Comparison of ENCODE assay signal across 8 cellular contexts in genomic region chr2:75640621-75641121, GRCh38. TPM values are rescaled to one million over a fixed set of nuclear protein-coding genes. Genes with fewer than 3 reads are reported as not detected.
DNase-seq lines count a peak whose midpoint lies in the region; ATAC-seq and TF ChIP-seq lines count a peak whose summit lies in the region.

No MANE protein-coding gene starts in this region.

- WGBS in esophagus muscularis mucosa: 0% methylated on average over 3 of the region's 3 CpGs

- TF ChIP-seq CTCF in esophagus muscularis mucosa (IDR thresholded peaks at IDR 0.05) (peak in 2 of 3 experiments; percentile 88 to 93), nephron (IDR thresholded peaks at IDR 0.05; ENCODE audit: unreplicated experiment in 3 of 3) (peak; percentile 98 to 99 (median 99))

- POLR2A ChIA-PET in CD4-positive, alpha-beta memory T cell (lab: Charles Lee; ENCODE audit: partially characterized antibody): no interaction called here

- no peak overlapping the region for H3K27ac Mint-ChIP-seq in CD4-positive, alpha-beta memory T cell
- H3K27ac Mint-ChIP-seq in nephron: peak overlapping the region; percentile 17 to 91 (median 87)

- intact Hi-C loops in CD4-positive, alpha-beta memory T cell (cut with micrococcal nuclease): loop anchor here (1.0 kb wide), 1 partner anchor 37 kb away; no protein-coding TSS in a partner anchor
- intact Hi-C loops in esophagus muscularis mucosa (cut with DNase I): loop anchor here (5.0 kb wide), 1 partner anchor 37 kb away; no protein-coding TSS in a partner anchor

- no peaks in the 10 kb centered on the region for H3K27me3 ChIP-seq in CD4-positive, alpha-beta memory T cell (ENCODE audit: insufficient read depth, low read length)
- peaks cover 0 to 15% (median 2%) of the 10 kb centered on the region in 4 donors for H3K27me3 ChIP-seq in esophagus muscularis mucosa

- ATAC-seq in GM19035 (IDR thresholded peaks at IDR 0.05; ENCODE audit: unreplicated experiment) (peak; percentile 93), HG03139 (IDR thresholded peaks at IDR 0.05; ENCODE audit: unreplicated experiment) (peak; percentile 93)

- CTCF ChIA-PET in CD4-positive, alpha-beta memory T cell (lab: Charles Lee; ENCODE audit: partially characterized antibody): interaction anchor here (0.9 to 6.8 kb wide), 15 partner anchors 8 to 113 kb away, joined by 3 to 59 read pairs (median 6); no protein-coding TSS in a partner anchor

- no peaks in the 10 kb centered on the region for H3K36me3 ChIP-seq in CD4-positive, alpha-beta memory T cell (ENCODE audit: insufficient read depth, low read length)
- no peaks in the 10 kb centered on the region for H3K36me3 ChIP-seq in esophagus muscularis mucosa

- H3K27me3 Mint-ChIP-seq in CD4-positive, alpha-beta memory T cell: peaks cover 14 to 16% of the 10 kb centered on the region in 2 donors
- H3K27me3 Mint-ChIP-seq in nephron (ENCODE audit: low read depth): peaks cover 6% of the 10 kb centered on the region

- H3K36me3 Mint-ChIP-seq in CD4-positive, alpha-beta memory T cell: no peaks in the 10 kb centered on the region
- H3K36me3 Mint-ChIP-seq in nephron (ENCODE audit: low read depth): no peaks in the 10 kb centered on the region

- H3K4me1 Mint-ChIP-seq in CD4-positive, alpha-beta memory T cell: peaks cover 0 to 2% (median 0%) of the 10 kb centered on the region in 4 donors
- H3K4me1 Mint-ChIP-seq in nephron: peaks cover 9% of the 10 kb centered on the region

- H3K9me3 Mint-ChIP-seq in CD4-positive, alpha-beta memory T cell: peaks cover 0 to 4% (median 0%) of the 10 kb centered on the region in 8 donors
- H3K9me3 Mint-ChIP-seq in nephron: no peaks in the 10 kb centered on the region

- no peak overlapping the region for H3K27ac ChIP-seq in CD4-positive, alpha-beta memory T cell (ENCODE audit: low read depth, low read length)
- H3K27ac ChIP-seq in esophagus muscularis mucosa (replicated peaks in 1 of 4): peak overlapping the region in 2 of 4 donors; percentile 9 to 46

- no peaks in the 10 kb centered on the region for H3K4me1 ChIP-seq in CD4-positive, alpha-beta memory T cell (ENCODE audit: insufficient read depth, low read length)
- peaks cover 0 to 15% (median 5%) of the 10 kb centered on the region in 4 donors for H3K4me1 ChIP-seq in esophagus muscularis mucosa

- H3K4me3 ChIP-seq in CD4-positive, alpha-beta memory T cell (ENCODE audit: low read length in 2 of 2): no peak overlapping the region
- H3K4me3 ChIP-seq in esophagus muscularis mucosa: no peak overlapping the region

- no peaks in the 10 kb centered on the region for H3K9me3 ChIP-seq in CD4-positive, alpha-beta memory T cell (ENCODE audit: control insufficient read depth in 1 of 2, low read length in 2 of 2)
- no peaks in the 10 kb centered on the region for H3K9me3 ChIP-seq in esophagus muscularis mucosa

- no peak overlapping the region for H3K4me3 Mint-ChIP-seq in CD4-positive, alpha-beta memory T cell
- no peak overlapping the region for H3K4me3 Mint-ChIP-seq in nephron

- DNase-seq in CD4-positive, alpha-beta memory T cell: peak in 4 of 5 donors; percentile 15 to 34 (median 28)
- peak; percentile 9 for DNase-seq in NCI-H82 treated with DMSO at 0.1 percent for 48 hours (lab: John Stamatoyannopoulos, UW; ENCODE audit: unreplicated experiment)
- DNase-seq in activated CD8-positive, alpha-beta memory T cell treated with anti-CD3 and anti-CD28 coated beads, Interleukin-2, amount 50 U/mL, for 4 hours: peak; percentile 61
- no peak for DNase-seq in esophagus muscularis mucosa (ENCODE audit: extremely low spot score)
- DNase-seq in stromal cell of bone marrow (ENCODE audit: low read depth): peak; percentile 72

- TF ChIP-seq POLR2A in esophagus muscularis mucosa (IDR thresholded peaks at IDR 0.05; ENCODE audit: low read depth): no peak

- TF ChIP-seq EP300 in esophagus muscularis mucosa (IDR thresholded peaks at IDR 0.05): no peak

RNA-seq across cellular contexts. Expression of gene MRPL19, which starts 5.9 kb away (rescaled TPM):
- 10 to 100 TPM; 27.6 to 29.4 TPM for total RNA-seq in CD4-positive, alpha-beta memory T cell
- polyA plus RNA-seq in CD4-positive, alpha-beta memory T cell: 10 to 100 TPM; 29.6 to 35.6 TPM
- 10 to 100 TPM; 24.5 to 40.5 (median 31.4) TPM for total RNA-seq in esophagus muscularis mucosa

Comparison
In these comparisons a context has a peak if more than half of its experiments do, and no peak if none do; other contexts are left out.
1. H3K27ac Mint-ChIP-seq: peak in nephron (3 of 3); none in CD4-positive, alpha-beta memory T cell (0 of 7).